ENCODE assay signal across 1 cellular context in the genomic region with DNA sequence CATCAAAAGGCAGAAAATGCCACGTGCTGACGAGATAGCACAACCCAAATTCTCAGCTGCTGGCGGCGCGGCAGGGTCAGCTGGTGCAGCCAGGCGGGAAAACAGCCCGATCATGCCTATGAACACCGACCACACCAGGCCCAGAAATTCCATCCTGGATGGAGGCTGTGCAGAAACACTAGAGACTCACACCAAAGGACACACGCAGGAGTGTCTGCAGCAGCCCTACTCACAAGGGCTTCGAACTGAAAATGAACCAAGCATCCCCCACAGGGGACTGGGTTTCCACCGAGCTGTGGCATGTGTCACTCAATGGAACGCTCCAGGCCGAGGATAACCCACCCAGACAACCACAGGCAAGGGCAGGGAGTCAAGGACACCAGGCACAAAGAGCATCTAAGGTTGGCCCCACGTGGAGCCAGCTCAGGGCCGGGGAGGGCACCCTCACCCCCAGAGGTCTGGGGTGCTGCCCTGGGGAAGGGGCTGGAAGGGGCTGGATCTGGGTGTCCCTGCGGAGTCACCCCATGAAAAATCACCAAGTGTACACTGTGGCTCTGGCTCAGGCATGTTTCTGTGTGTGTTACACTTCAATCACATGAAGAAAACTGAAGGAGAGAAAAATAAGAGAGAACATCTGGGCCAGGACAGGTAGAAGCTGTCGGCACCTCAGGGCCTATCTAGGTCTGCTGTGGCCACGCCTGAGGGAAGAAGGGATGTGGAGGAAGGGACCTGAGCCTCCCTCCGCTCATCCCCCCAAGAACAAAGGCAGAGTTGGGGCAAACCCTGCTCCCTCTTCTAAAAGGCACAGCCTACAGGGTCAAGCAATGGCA.
TF ChIP-seq lines count a peak whose summit lies in the region.

No MANE protein-coding gene starts in this region.

TF ChIP-seq in SK-N-SH, 30 proteins besides CTCF, POLR2A, EP300 and RAD21 (continued from another document):
- TF ChIP-seq USF2 (IDR thresholded peaks at IDR 0.05; ENCODE audit: borderline replicate concordance, low read depth, low read length) (no peak), TAF1 (IDR thresholded peaks at IDR 0.05; ENCODE audit: borderline replicate concordance, low read depth, low read length) (no peak), JUND (IDR thresholded peaks at IDR 0.05) (no peak)
